11 cellular contexts compared by ENCODE assay signal in genomic region chr9:126844085-126844484, GRCh38. TPM values are rescaled to one million over a fixed set of nuclear protein-coding genes. Genes with fewer than 3 reads are reported as not detected.
DNase-seq lines count a peak whose midpoint lies in the region; ATAC-seq and TF ChIP-seq lines count a peak whose summit lies in the region.
"Had no signal": no experiment of that assay in that cellular context is flagged by ENCODE, and none has a peak within 500 bp of the region (broad histone marks: within the 10 kb centered on the region; RNA-seq: fewer than 3 reads in every experiment).

No MANE protein-coding gene starts in this region.

- ATAC-seq in left ventricle myocardium superior (peak; percentile 38), HG03139 (IDR thresholded peaks at IDR 0.05; ENCODE audit: unreplicated experiment) (no peak)
- ATAC-seq: esophagus mucosa had no signal

- no peak overlapping the region for H3K4me3 ChIP-seq in left ventricle myocardium inferior

- peaks cover 6% of the 10 kb centered on the region for H3K36me3 ChIP-seq in left ventricle myocardium inferior

- no peaks in the 10 kb centered on the region for H3K9me3 ChIP-seq in left ventricle myocardium inferior (replicated peaks)

- TF ChIP-seq CTCF in left ventricle myocardium inferior (IDR thresholded peaks at IDR 0.05; ENCODE audit: borderline replicate concordance): no peak

- DNase-seq in left ventricle myocardium superior (no peak), left ventricle myocardium inferior (no peak), amniotic epithelial cell (ENCODE audit: low read depth) (peak; percentile 69), globus pallidus (ENCODE audit: low spot score) (peak; percentile 61), activated T-cell treated with anti-CD3 and anti-CD28 coated beads for 4 hours (no peak), putamen (ENCODE audit: low spot score) (no peak)
- DNase-seq: activated gamma-delta T cell treated with Interleukin-2 at 50 U/mL for 16 hours, NCI-H82 had no signal

- intact Hi-C loops in left ventricle myocardium superior (cut with micrococcal nuclease) (no loop called here), left ventricle myocardium inferior (cut with micrococcal nuclease) (no loop called here)

- H3K27ac ChIP-seq in left ventricle myocardium inferior (replicated peaks): no peak overlapping the region
- peak overlapping the region; percentile 85 for H3K27ac ChIP-seq in temporal lobe (ENCODE audit: low read depth, low read length)

- H3K27me3 ChIP-seq in left ventricle myocardium inferior (ENCODE audit: low read depth): no peaks in the 10 kb centered on the region

- peaks cover 22% of the 10 kb centered on the region for H3K4me1 ChIP-seq in left ventricle myocardium inferior

RNA-seq across cellular contexts. Expression of gene ZBTB34, which starts 16.4 kb away (rescaled TPM):
- total RNA-seq in left ventricle myocardium superior (5.3 TPM), left ventricle myocardium inferior (4.5 TPM), temporal lobe (59.5 TPM)

RNA-seq across cellular contexts. Expression of gene ZBTB43, which starts 39.2 kb away (rescaled TPM):
- 36.6 TPM for total RNA-seq in left ventricle myocardium superior
- total RNA-seq in left ventricle myocardium inferior: 30.2 TPM
- 51.9 TPM for total RNA-seq in temporal lobe

Comparison
In these comparisons a context has a peak if more than half of its experiments do, and no peak if none do; other contexts are left out.
1. DNase-seq: peak in amniotic epithelial cell (single experiment) and globus pallidus (single experiment); none in left ventricle myocardium superior (single experiment), left ventricle myocardium inferior (single experiment), activated T-cell treated with anti-CD3 and anti-CD28 coated beads for 4 hours (single experiment) and putamen (single experiment).